Comparison of ENCODE assay signal across 16 cellular contexts in genomic region chr14:105889666-105890473, GRCh38.
DNase-seq lines count a peak whose midpoint lies in the region; ATAC-seq and TF ChIP-seq lines count a peak whose summit lies in the region.
"Had no signal": no experiment of that assay in that cellular context is flagged by ENCODE, and none has a peak within 500 bp of the region (broad histone marks: within the 10 kb centered on the region; RNA-seq: fewer than 3 reads in every experiment).

No MANE protein-coding gene starts in this region.

- TF ChIP-seq CTCF in mucosa of descending colon (IDR thresholded peaks at IDR 0.05) = no peak

- no peak overlapping the region for H3K4me3 Mint-ChIP-seq in activated naive CD8-positive, alpha-beta T cell treated with anti-CD3 and anti-CD28 coated beads, Interleukin-2, amount 10 ng/mL, durations not matched to agents 7 days and 5 days
- H3K4me3 Mint-ChIP-seq: stimulated activated naive CD8-positive, alpha-beta T cell treated with anti-CD3 and anti-CD28 coated beads, Interleukin-15, Interleukin-2, amounts not matched to agents 100 ng/mL and 50 ng/mL, for 24 hours had no signal

- H3K4me1 Mint-ChIP-seq in activated naive CD8-positive, alpha-beta T cell treated with anti-CD3 and anti-CD28 coated beads, Interleukin-2, amount 10 ng/mL, durations not matched to agents 7 days and 5 days = no peaks in the 10 kb centered on the region

- intact Hi-C loops in mucosa of descending colon (cut with DNase I, micrococcal nuclease) = no loop called here

- DNase-seq in GDM1 (lab: John Stamatoyannopoulos, UW) (peak; percentile 95), mucosa of descending colon (peak in 2 of 3 donors; percentile 16 to 26), COLO668 (lab: John Stamatoyannopoulos, UW; ENCODE audit: unreplicated experiment) (no peak)
- DNase-seq in Jurkat, Clone E6-1 (ENCODE audit: low read depth, low spot score) = peak; percentile 85
- DNase-seq in activated naive CD8-positive, alpha-beta T cell treated with anti-CD3 and anti-CD28 coated beads, Interleukin-2, amount 10 ng/mL, durations not matched to agents 7 days and 5 days = peak; percentile 28
- DNase-seq: C1 segment of cervical spinal cord; cerebellar nuclear complex; midbrain; NCI-H146; stimulated activated CD4-positive, alpha-beta T cell treated with anti-CD3 and anti-CD28 coated beads, Interleukin-4, amount 100 ng/mL, for 1 hour had no signal

- no peaks in the 10 kb centered on the region for H3K36me3 ChIP-seq in mucosa of descending colon (ENCODE audit: low read depth)
- H3K36me3 ChIP-seq: esophagus muscularis mucosa, prostate gland had no signal

- peak; percentile 21 for ATAC-seq in activated naive CD8-positive, alpha-beta T cell treated with anti-CD3 and anti-CD28 coated beads, Interleukin-2, amount 10 ng/mL, durations not matched to agents 7 days and 5 days (ENCODE audit: low read depth)
- ATAC-seq in mucosa of descending colon (no peak), HG03342 (IDR thresholded peaks at IDR 0.05; ENCODE audit: unreplicated experiment) (no peak), GM18870 (IDR thresholded peaks at IDR 0.05; ENCODE audit: unreplicated experiment) (no peak), GM21717 (IDR thresholded peaks at IDR 0.05; ENCODE audit: unreplicated experiment) (no peak)

- POLR2A ChIA-PET in activated naive CD8-positive, alpha-beta T cell treated with anti-CD3 and anti-CD28 coated beads, Interleukin-2, amount 10 ng/mL, durations not matched to agents 7 days and 5 days (lab: Charles Lee) = no interaction called here

- H3K9me3 Mint-ChIP-seq in activated naive CD8-positive, alpha-beta T cell treated with anti-CD3 and anti-CD28 coated beads, Interleukin-2, amount 10 ng/mL, durations not matched to agents 7 days and 5 days = no peaks in the 10 kb centered on the region
- H3K9me3 Mint-ChIP-seq: stimulated activated naive CD8-positive, alpha-beta T cell treated with anti-CD3 and anti-CD28 coated beads, Interleukin-15, Interleukin-2, amounts not matched to agents 100 ng/mL and 50 ng/mL, for 24 hours had no signal

- peak overlapping the region; percentile 34 for H3K27ac Mint-ChIP-seq in activated naive CD8-positive, alpha-beta T cell treated with anti-CD3 and anti-CD28 coated beads, Interleukin-2, amount 10 ng/mL, durations not matched to agents 7 days and 5 days
- H3K27ac Mint-ChIP-seq: stimulated activated naive CD8-positive, alpha-beta T cell treated with anti-CD3 and anti-CD28 coated beads, Interleukin-15, Interleukin-2, amounts not matched to agents 100 ng/mL and 50 ng/mL, for 24 hours had no signal

- no peaks in the 10 kb centered on the region for H3K4me1 ChIP-seq in mucosa of descending colon (ENCODE audit: low read depth)
- H3K4me1 ChIP-seq: esophagus muscularis mucosa, prostate gland had no signal

- peak overlapping the region; percentile 48 for H3K4me3 ChIP-seq in Jurkat, Clone E6-1 (ENCODE audit: low read length)
- H3K4me3 ChIP-seq in mucosa of descending colon = no peak overlapping the region
- H3K4me3 ChIP-seq: esophagus muscularis mucosa, prostate gland had no signal

- no peaks in the 10 kb centered on the region for H3K9me3 ChIP-seq in mucosa of descending colon
- H3K9me3 ChIP-seq: prostate gland had no signal

- no peaks in the 10 kb centered on the region for H3K36me3 Mint-ChIP-seq in activated naive CD8-positive, alpha-beta T cell treated with anti-CD3 and anti-CD28 coated beads, Interleukin-2, amount 10 ng/mL, durations not matched to agents 7 days and 5 days

- peaks cover 6% of the 10 kb centered on the region for H3K27me3 Mint-ChIP-seq in activated naive CD8-positive, alpha-beta T cell treated with anti-CD3 and anti-CD28 coated beads, Interleukin-2, amount 10 ng/mL, durations not matched to agents 7 days and 5 days
- H3K27me3 Mint-ChIP-seq: stimulated activated naive CD8-positive, alpha-beta T cell treated with anti-CD3 and anti-CD28 coated beads, Interleukin-15, Interleukin-2, amounts not matched to agents 100 ng/mL and 50 ng/mL, for 24 hours had no signal
